ENCODE assay signal across 1 cellular context in the genomic region with DNA sequence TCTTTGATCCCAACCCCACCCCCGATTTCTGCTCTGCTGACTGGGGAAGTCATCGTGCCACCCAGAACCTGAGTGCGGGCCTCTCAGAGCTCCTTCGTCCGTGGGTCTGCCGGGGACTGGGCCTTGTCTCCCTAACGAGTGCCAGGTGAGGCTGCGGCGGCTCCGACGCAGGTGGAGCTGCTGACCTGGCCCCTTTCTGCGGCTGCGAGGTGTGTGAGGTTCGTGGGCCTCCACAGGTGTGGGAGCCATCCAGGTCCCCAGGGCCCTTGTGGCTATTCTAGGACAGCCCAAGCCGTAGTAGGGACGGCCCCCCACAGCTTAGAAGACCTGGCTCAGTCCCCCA.
TF ChIP-seq lines count a peak whose summit lies in the region.

No MANE protein-coding gene starts in this region.

TF ChIP-seq in A549, 52 proteins besides CTCF, POLR2A, EP300 and RAD21 (continued from another document):
- TF ChIP-seq, protein P1, sequence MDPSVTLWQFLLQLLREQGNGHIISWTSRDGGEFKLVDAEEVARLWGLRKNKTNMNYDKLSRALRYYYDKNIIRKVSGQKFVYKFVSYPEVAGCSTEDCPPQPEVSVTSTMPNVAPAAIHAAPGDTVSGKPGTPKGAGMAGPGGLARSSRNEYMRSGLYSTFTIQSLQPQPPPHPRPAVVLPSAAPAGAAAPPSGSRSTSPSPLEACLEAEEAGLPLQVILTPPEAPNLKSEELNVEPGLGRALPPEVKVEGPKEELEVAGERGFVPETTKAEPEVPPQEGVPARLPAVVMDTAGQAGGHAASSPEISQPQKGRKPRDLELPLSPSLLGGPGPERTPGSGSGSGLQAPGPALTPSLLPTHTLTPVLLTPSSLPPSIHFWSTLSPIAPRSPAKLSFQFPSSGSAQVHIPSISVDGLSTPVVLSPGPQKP (IDR thresholded peaks at IDR 0.05; ENCODE audit: low read depth, low read length), result no peak
- TF ChIP-seq ZSCAN20 (CRISPR knock-in tag; IDR thresholded peaks at IDR 0.05) (no peak), RARB (CRISPR knock-in tag; IDR thresholded peaks at IDR 0.05) (no peak), HOXB13 (CRISPR knock-in tag; IDR thresholded peaks at IDR 0.05; ENCODE audit: low read depth) (no peak), RCOR1 (IDR thresholded peaks at IDR 0.05; ENCODE audit: low read depth, low read length) (no peak), PHF8 (IDR thresholded peaks at IDR 0.05; ENCODE audit: borderline replicate concordance, low read depth) (no peak), TFCP2L1 (CRISPR knock-in tag; IDR thresholded peaks at IDR 0.05) (no peak), EHF (CRISPR knock-in tag; IDR thresholded peaks at IDR 0.05) (no peak), NFE2L2 (conservative IDR thresholded peaks at IDR 0.05; ENCODE audit: low read length) (no peak), JUN (IDR thresholded peaks at IDR 0.05) (no peak), FOSB (CRISPR knock-in tag; IDR thresholded peaks at IDR 0.05) (no peak), RNF2 (IDR thresholded peaks at IDR 0.05; ENCODE audit: borderline replicate concordance, low read depth) (no peak), BHLHE40 (IDR thresholded peaks at IDR 0.05; ENCODE audit: low read depth, low read length) (no peak), CHD4 (IDR thresholded peaks at IDR 0.05; ENCODE audit: borderline replicate concordance) (no peak)
- TF ChIP-seq, protein P2, sequence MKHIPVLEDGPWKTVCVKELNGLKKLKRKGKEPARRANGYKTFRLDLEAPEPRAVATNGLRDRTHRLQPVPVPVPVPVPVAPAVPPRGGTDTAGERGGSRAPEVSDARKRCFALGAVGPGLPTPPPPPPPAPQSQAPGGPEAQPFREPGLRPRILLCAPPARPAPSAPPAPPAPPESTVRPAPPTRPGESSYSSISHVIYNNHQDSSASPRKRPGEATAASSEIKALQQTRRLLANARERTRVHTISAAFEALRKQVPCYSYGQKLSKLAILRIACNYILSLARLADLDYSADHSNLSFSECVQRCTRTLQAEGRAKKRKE (CRISPR knock-in tag; IDR thresholded peaks at IDR 0.05; ENCODE audit: low read depth), result no peak
- TF ChIP-seq, protein P3, sequence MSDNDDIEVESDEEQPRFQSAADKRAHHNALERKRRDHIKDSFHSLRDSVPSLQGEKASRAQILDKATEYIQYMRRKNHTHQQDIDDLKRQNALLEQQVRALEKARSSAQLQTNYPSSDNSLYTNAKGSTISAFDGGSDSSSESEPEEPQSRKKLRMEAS (IDR thresholded peaks at IDR 0.05), result no peak
- TF ChIP-seq, protein P4, sequence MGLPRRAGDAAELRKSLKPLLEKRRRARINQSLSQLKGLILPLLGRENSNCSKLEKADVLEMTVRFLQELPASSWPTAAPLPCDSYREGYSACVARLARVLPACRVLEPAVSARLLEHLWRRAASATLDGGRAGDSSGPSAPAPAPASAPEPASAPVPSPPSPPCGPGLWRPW (IDR thresholded peaks at IDR 0.05), result no peak
- TF ChIP-seq, protein P5, sequence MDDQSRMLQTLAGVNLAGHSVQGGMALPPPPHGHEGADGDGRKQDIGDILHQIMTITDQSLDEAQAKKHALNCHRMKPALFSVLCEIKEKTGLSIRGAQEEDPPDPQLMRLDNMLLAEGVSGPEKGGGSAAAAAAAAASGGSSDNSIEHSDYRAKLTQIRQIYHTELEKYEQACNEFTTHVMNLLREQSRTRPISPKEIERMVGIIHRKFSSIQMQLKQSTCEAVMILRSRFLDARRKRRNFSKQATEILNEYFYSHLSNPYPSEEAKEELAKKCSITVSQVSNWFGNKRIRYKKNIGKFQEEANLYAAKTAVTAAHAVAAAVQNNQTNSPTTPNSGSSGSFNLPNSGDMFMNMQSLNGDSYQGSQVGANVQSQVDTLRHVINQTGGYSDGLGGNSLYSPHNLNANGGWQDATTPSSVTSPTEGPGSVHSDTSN (IDR thresholded peaks at IDR 0.05), result no peak
